Comparison of ENCODE assay signal across 21 cellular contexts in the genomic region with DNA sequence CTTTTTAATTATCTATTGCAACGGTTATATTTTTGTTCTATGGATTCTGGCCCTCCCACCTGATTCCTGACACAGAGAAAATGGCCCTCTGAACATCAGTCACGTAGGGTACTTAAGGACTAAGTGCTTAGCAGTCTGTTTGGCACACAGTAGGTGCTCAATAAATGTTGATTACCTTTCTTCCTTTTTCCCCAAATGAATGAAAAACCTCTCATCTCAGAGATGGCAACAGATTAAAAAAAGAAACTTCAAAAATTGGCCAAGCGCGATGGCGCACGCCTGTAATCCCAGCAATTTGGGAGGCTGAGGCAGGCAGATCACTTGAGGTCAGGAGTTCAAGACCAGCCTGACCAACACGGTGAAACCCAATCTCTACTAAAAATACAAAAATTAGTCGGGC. TPM values are rescaled to one million over a fixed set of nuclear protein-coding genes. Genes with fewer than 3 reads are reported as not detected.
DNase-seq lines count a peak whose midpoint lies in the region; ATAC-seq and TF ChIP-seq lines count a peak whose summit lies in the region.
"Had no signal": no experiment of that assay in that cellular context is flagged by ENCODE, and none has a peak within 500 bp of the region (broad histone marks: within the 10 kb centered on the region; RNA-seq: fewer than 3 reads in every experiment).

No MANE protein-coding gene starts in this region.

- H2BK120ac ChIP-seq in IMR-90 (ENCODE audit: low read depth, low read length) = no peak overlapping the region

- no peaks in the 10 kb centered on the region for H3K27me3 Mint-ChIP-seq in activated T-cell treated with anti-CD3 and anti-CD28 coated beads, Interleukin-2, amount 50 U/mL, for 72 hours (ENCODE audit: low read depth)
- no peaks in the 10 kb centered on the region for H3K27me3 Mint-ChIP-seq in activated T-helper 2 cell treated with anti-CD3 and anti-CD28 coated beads, Interferon-gamma antibody, Interleukin-2, Interleukin-4, amounts not matched to agents 10 μg/mL and 5 μg/mL and 100 μg/mL, durations not matched to agents 14 hours and 24 hours and 36 hours (ENCODE audit: low read depth)

- H3K27ac ChIP-seq in IMR-90 (ENCODE audit: insufficient read depth, low read length) (no peak overlapping the region), smooth muscle cell (ENCODE audit: low read depth) (peak overlapping the region; percentile 96)
- H3K27ac ChIP-seq: suprapubic skin had no signal

- peak overlapping the region; percentile 60; the same call in 1 of the 2 replicates for H3K23ac ChIP-seq in IMR-90 (ENCODE audit: low read depth, low read length)

- H2BK20ac ChIP-seq in IMR-90 (ENCODE audit: low read depth, low read length) = no peak overlapping the region

- peaks cover 2 to 6% of the 10 kb centered on the region in 2 donors for H3K36me3 Mint-ChIP-seq in activated T-cell treated with anti-CD3 and anti-CD28 coated beads, Interleukin-2, amount 50 U/mL, for 72 hours (ENCODE audit: insufficient read depth in 2 of 2)
- H3K36me3 Mint-ChIP-seq in activated T-helper 2 cell treated with anti-CD3 and anti-CD28 coated beads, Interferon-gamma antibody, Interleukin-2, Interleukin-4, amounts not matched to agents 10 μg/mL and 5 μg/mL and 100 μg/mL, durations not matched to agents 14 hours and 24 hours and 36 hours (ENCODE audit: low read depth) = peaks cover 55% of the 10 kb centered on the region

- no peak overlapping the region for H4K91ac ChIP-seq in IMR-90 (ENCODE audit: insufficient read depth, low read depth, low read length)

- WGBS in IMR-90 (ENCODE audit: extremely low coverage in 2 of 2, insufficient read length in 1 of 2), 2 experiments = no CpG with 5 or more reads among the region's 8 CpGs
- 97% methylated on average over 8 of the region's 8 CpGs for WGBS in smooth muscle cell (ENCODE audit: low lambda C conversion rate)

- intact Hi-C loops in IMR-90 (cut with micrococcal nuclease) = loop anchor here (1.0 kb wide), 1 partner anchor 8 kb away; no protein-coding TSS in a partner anchor
- intact Hi-C loops in activated T-helper 2 cell treated with anti-CD3 and anti-CD28 coated beads, Interferon-gamma antibody, Interleukin-2, Interleukin-4, amounts not matched to agents 10 μg/mL and 5 μg/mL and 100 μg/mL, durations not matched to agents 14 hours and 24 hours and 36 hours (cut with micrococcal nuclease) = loop anchor here (2.0 kb wide), 1 partner anchor 31 kb away; a partner anchor contains a TSS
- intact Hi-C loops in left ventricle myocardium superior (cut with micrococcal nuclease) = no loop called here

- no peak for TF ChIP-seq RAD21 in IMR-90 (IDR thresholded peaks at IDR 0.05; ENCODE audit: low read length)

- H3K27me3 ChIP-seq in IMR-90 (ENCODE audit: control insufficient read depth, insufficient read depth, low read length) (no peaks in the 10 kb centered on the region), smooth muscle cell (ENCODE audit: low read depth) (no peaks in the 10 kb centered on the region)
- H3K27me3 ChIP-seq: suprapubic skin had no signal

- H4K20me1 ChIP-seq in IMR-90 (ENCODE audit: insufficient read depth, low read length) = peaks cover 21% of the 10 kb centered on the region; the same call in 1 of the 2 replicates
- peaks cover 6% of the 10 kb centered on the region for H4K20me1 ChIP-seq in smooth muscle cell (ENCODE audit: low read depth)

- POLR2A ChIA-PET in IMR-90 (lab: Charles Lee; ENCODE audit: unreplicated experiment) = no interaction called here

- peak overlapping the region; percentile 11; the same call in 1 of the 2 replicates for H2AK5ac ChIP-seq in IMR-90 (ENCODE audit: low read depth, low read length)

- peak overlapping the region; percentile 67 for H3K27ac Mint-ChIP-seq in activated T-cell treated with anti-CD3 and anti-CD28 coated beads, Interleukin-2, amount 50 U/mL, for 72 hours
- H3K27ac Mint-ChIP-seq in activated T-helper 2 cell treated with anti-CD3 and anti-CD28 coated beads, Interferon-gamma antibody, Interleukin-2, Interleukin-4, amounts not matched to agents 10 μg/mL and 5 μg/mL and 100 μg/mL, durations not matched to agents 14 hours and 24 hours and 36 hours = peak overlapping the region; percentile 75
- H3K27ac Mint-ChIP-seq: activated naive CD4-positive, alpha-beta T cell treated with anti-CD3 and anti-CD28 coated beads for 36 hours had no signal

- H3K4me2 ChIP-seq in IMR-90 (ENCODE audit: low read depth, low read length) (peak overlapping the region; percentile 41; the same call in 1 of the 2 replicates), smooth muscle cell (peak overlapping the region; percentile 72)

- no peak for DNase-seq in activated T-cell treated with anti-CD3 and anti-CD28 coated beads, Interleukin-2, amount 50 U/mL, for 72 hours
- no peak for DNase-seq in activated T-cell treated with anti-CD3 and anti-CD28 coated beads, Interleukin-2, amount 50 U/mL, for 48 hours
- DNase-seq in IMR-90 (no peak), smooth muscle cell (lab: John Stamatoyannopoulos, UW; ENCODE audit: unreplicated experiment) (no peak), left ventricle myocardium superior (no peak)
- no peak for DNase-seq in activated T-helper 2 cell treated with anti-CD3 and anti-CD28 coated beads, Interferon-gamma antibody, Interleukin-2, Interleukin-4, amounts not matched to agents 10 μg/mL and 5 μg/mL and 100 μg/mL, durations not matched to agents 14 hours and 24 hours and 36 hours (ENCODE audit: low spot score)
- DNase-seq: activated CD4-positive, alpha-beta T cell treated with anti-CD3 and anti-CD28 coated beads for 1 hour; activated naive CD4-positive, alpha-beta T cell treated with anti-CD3 and anti-CD28 coated beads for 36 hours; foreskin fibroblast; KG1; midbrain; NCI-H146; NCI-H2171; NCI-H524; nephron progenitor cell; posterior cingulate gyrus; RPMI8226 had no signal

- H3K9ac ChIP-seq in IMR-90 (ENCODE audit: low read depth, low read length) (no peak overlapping the region), smooth muscle cell (ENCODE audit: low read depth) (no peak overlapping the region)

- dilution Hi-C loops in IMR-90 (cut with HindIII; ENCODE audit: low sequenced_read_pairs, unreplicated experiment) = no loop called here

- H3K36me3 ChIP-seq in IMR-90 (ENCODE audit: control insufficient read depth, insufficient read depth, low read length) (peaks cover 3% of the 10 kb centered on the region; the same call in 1 of the 2 replicates), smooth muscle cell (ENCODE audit: low read depth) (no peaks in the 10 kb centered on the region)
- H3K36me3 ChIP-seq: suprapubic skin had no signal

- no peaks in the 10 kb centered on the region for H3K9me3 ChIP-seq in IMR-90 (ENCODE audit: control insufficient read depth, insufficient read depth, low read length)
- no peaks in the 10 kb centered on the region for H3K9me3 ChIP-seq in smooth muscle cell (replicated peaks; ENCODE audit: low read depth)
- H3K9me3 ChIP-seq: suprapubic skin had no signal

- no peak overlapping the region for H2BK5ac ChIP-seq in IMR-90 (ENCODE audit: low read depth, low read length, poor library complexity, severe bottlenecking)

- TF ChIP-seq CTCF in IMR-90 (conservative IDR thresholded peaks at IDR 0.05; ENCODE audit: low read depth, low read length) (no peak), smooth muscle cell (IDR thresholded peaks at IDR 0.05; ENCODE audit: borderline replicate concordance, insufficient read depth, poor library complexity, severe bottlenecking) (no peak)

- H3K4me3 Mint-ChIP-seq in activated T-cell treated with anti-CD3 and anti-CD28 coated beads, Interleukin-2, amount 50 U/mL, for 72 hours = peak overlapping the region in 1 of 2 donors; percentile 74
- no peak overlapping the region for H3K4me3 Mint-ChIP-seq in activated T-helper 2 cell treated with anti-CD3 and anti-CD28 coated beads, Interferon-gamma antibody, Interleukin-2, Interleukin-4, amounts not matched to agents 10 μg/mL and 5 μg/mL and 100 μg/mL, durations not matched to agents 14 hours and 24 hours and 36 hours (ENCODE audit: low read depth)
- H3K4me3 Mint-ChIP-seq: activated naive CD4-positive, alpha-beta T cell treated with anti-CD3 and anti-CD28 coated beads for 36 hours had no signal

- no peak for TF ChIP-seq POLR2A in IMR-90 (IDR thresholded peaks at IDR 0.05; ENCODE audit: low read depth, low read length)

- H3K4me1 Mint-ChIP-seq in activated T-cell treated with anti-CD3 and anti-CD28 coated beads, Interleukin-2, amount 50 U/mL, for 72 hours (ENCODE audit: low read depth) = peaks cover 90% of the 10 kb centered on the region
- H3K4me1 Mint-ChIP-seq in activated T-helper 2 cell treated with anti-CD3 and anti-CD28 coated beads, Interferon-gamma antibody, Interleukin-2, Interleukin-4, amounts not matched to agents 10 μg/mL and 5 μg/mL and 100 μg/mL, durations not matched to agents 14 hours and 24 hours and 36 hours (ENCODE audit: low read depth) = peaks cover 69% of the 10 kb centered on the region

- H3K4me3 ChIP-seq in IMR-90 (ENCODE audit: insufficient read depth, low read depth, low read length) (no peak overlapping the region), smooth muscle cell (no peak overlapping the region)
- H3K4me3 ChIP-seq: suprapubic skin had no signal

- peaks cover 32 to 49% of the 10 kb centered on the region in 2 experiments for H3K79me1 ChIP-seq in IMR-90 (ENCODE audit: low read depth in 1 of 2, low read length in 2 of 2)

- H2AK9ac ChIP-seq in IMR-90 (replicated peaks; ENCODE audit: low read depth, low read length, poor library complexity) = no peak overlapping the region

- peaks cover 13% of the 10 kb centered on the region for H3K9me1 ChIP-seq in IMR-90 (ENCODE audit: insufficient read depth, low read length)

- in situ Hi-C loops in IMR-90 (cut with MboI; ENCODE audit: low sequenced_read_pairs) = no loop called here

- H3K9me3 Mint-ChIP-seq in activated T-cell treated with anti-CD3 and anti-CD28 coated beads, Interleukin-2, amount 50 U/mL, for 72 hours = no peaks in the 10 kb centered on the region
- H3K9me3 Mint-ChIP-seq in activated T-helper 2 cell treated with anti-CD3 and anti-CD28 coated beads, Interferon-gamma antibody, Interleukin-2, Interleukin-4, amounts not matched to agents 10 μg/mL and 5 μg/mL and 100 μg/mL, durations not matched to agents 14 hours and 24 hours and 36 hours = no peaks in the 10 kb centered on the region
- H3K9me3 Mint-ChIP-seq: activated naive CD4-positive, alpha-beta T cell treated with anti-CD3 and anti-CD28 coated beads for 36 hours; nephron progenitor cell had no signal

- H3K79me2 ChIP-seq in smooth muscle cell (ENCODE audit: low read depth) = peaks cover 56% of the 10 kb centered on the region

- H3K14ac ChIP-seq in IMR-90 (replicated peaks; ENCODE audit: low read depth, low read length) = peak overlapping the region; percentile 66; the same call in 1 of the 2 replicates

- CTCF ChIA-PET in IMR-90 (lab: Yijun Ruan, JAX) = no interaction called here

- no TSS peak for BruUV-seq in IMR-90 (replicated peaks; lab: Mats Ljungman, UMichigan)

- no peak overlapping the region for H3K18ac ChIP-seq in IMR-90 (ENCODE audit: low read depth, low read length)

- H2BK15ac ChIP-seq in IMR-90 (ENCODE audit: low read depth, low read length) = no peak overlapping the region

- H4K5ac ChIP-seq in IMR-90 (ENCODE audit: low read depth, low read length) = no peak overlapping the region

- no peak overlapping the region for H3K4ac ChIP-seq in IMR-90 (ENCODE audit: low read depth, low read length)

- H3K56ac ChIP-seq in IMR-90 (ENCODE audit: extremely low read depth, insufficient read depth, low read length) = no peak overlapping the region

- H3K4me1 ChIP-seq in IMR-90 (ENCODE audit: control insufficient read depth, insufficient read depth, low read length) = peaks cover 17% of the 10 kb centered on the region
- peaks cover 32% of the 10 kb centered on the region for H3K4me1 ChIP-seq in smooth muscle cell (ENCODE audit: low read depth)

- H3F3A ChIP-seq in smooth muscle cell (ENCODE audit: low read depth) = peaks cover 45% of the 10 kb centered on the region

- ATAC-seq in activated T-cell treated with anti-CD3 and anti-CD28 coated beads, Interleukin-2, amount 50 U/mL, for 72 hours (replicated peaks in 1 of 2) = no peak
- ATAC-seq in IMR-90 (ENCODE audit: low read depth) (no peak), GM18517 (IDR thresholded peaks at IDR 0.05; ENCODE audit: unreplicated experiment) (no peak), left ventricle myocardium superior (no peak), HG02981 (IDR thresholded peaks at IDR 0.05; ENCODE audit: unreplicated experiment) (no peak)
- ATAC-seq: left lobe of liver had no signal

- H2AFZ ChIP-seq in IMR-90 (replicated peaks; ENCODE audit: low read length, poor library complexity) (no peak overlapping the region), smooth muscle cell (ENCODE audit: low read depth) (no peak overlapping the region)

- H4K8ac ChIP-seq in IMR-90 (ENCODE audit: low read depth in 2 of 2, low read length in 2 of 2) = peak overlapping the region in 1 of 2 experiments; percentile 3; a peak in 1 of 4 replicates

RNA-seq across cellular contexts. Expression of a gene that starts 31.5 kb away (rescaled TPM):
- 10 to 100 TPM; 46.5 to 65.1 TPM for total RNA-seq in activated T-cell treated with anti-CD3 and anti-CD28 coated beads, Interleukin-2, amount 50 U/mL, for 72 hours
- total RNA-seq in IMR-90 (2012; rRNA removed) = 11.1 and 13.9 TPM in 2 replicates
- 7.3 and 9.7 TPM in 2 replicates for polyA plus RNA-seq in IMR-90 (2012; rRNA removed)
- polyA plus RNA-seq in IMR-90 (2012; cell fraction: cytosol; rRNA removed) = 3.4 and 8.9 TPM in 2 replicates
- polyA plus RNA-seq in IMR-90 (2012; cell fraction: nucleus; rRNA removed; ENCODE audit: low replicate concordance) = 20.5 and 29.3 TPM in 2 replicates
- 66.5 and 69.1 TPM in 2 replicates for total RNA-seq in activated T-helper 2 cell treated with anti-CD3 and anti-CD28 coated beads, Interferon-gamma antibody, Interleukin-2, Interleukin-4, amounts not matched to agents 10 μg/mL and 5 μg/mL and 100 μg/mL, durations not matched to agents 14 hours and 24 hours and 36 hours
- total RNA-seq in smooth muscle cell = 40.6 and 45.8 TPM in 2 replicates
- 17.9 and 22.8 TPM in 2 replicates for polyA plus RNA-seq in smooth muscle cell
- total RNA-seq in left ventricle myocardium superior = 45.2 TPM
